ENCODE assay signal across 1 cellular context in the genomic region with DNA sequence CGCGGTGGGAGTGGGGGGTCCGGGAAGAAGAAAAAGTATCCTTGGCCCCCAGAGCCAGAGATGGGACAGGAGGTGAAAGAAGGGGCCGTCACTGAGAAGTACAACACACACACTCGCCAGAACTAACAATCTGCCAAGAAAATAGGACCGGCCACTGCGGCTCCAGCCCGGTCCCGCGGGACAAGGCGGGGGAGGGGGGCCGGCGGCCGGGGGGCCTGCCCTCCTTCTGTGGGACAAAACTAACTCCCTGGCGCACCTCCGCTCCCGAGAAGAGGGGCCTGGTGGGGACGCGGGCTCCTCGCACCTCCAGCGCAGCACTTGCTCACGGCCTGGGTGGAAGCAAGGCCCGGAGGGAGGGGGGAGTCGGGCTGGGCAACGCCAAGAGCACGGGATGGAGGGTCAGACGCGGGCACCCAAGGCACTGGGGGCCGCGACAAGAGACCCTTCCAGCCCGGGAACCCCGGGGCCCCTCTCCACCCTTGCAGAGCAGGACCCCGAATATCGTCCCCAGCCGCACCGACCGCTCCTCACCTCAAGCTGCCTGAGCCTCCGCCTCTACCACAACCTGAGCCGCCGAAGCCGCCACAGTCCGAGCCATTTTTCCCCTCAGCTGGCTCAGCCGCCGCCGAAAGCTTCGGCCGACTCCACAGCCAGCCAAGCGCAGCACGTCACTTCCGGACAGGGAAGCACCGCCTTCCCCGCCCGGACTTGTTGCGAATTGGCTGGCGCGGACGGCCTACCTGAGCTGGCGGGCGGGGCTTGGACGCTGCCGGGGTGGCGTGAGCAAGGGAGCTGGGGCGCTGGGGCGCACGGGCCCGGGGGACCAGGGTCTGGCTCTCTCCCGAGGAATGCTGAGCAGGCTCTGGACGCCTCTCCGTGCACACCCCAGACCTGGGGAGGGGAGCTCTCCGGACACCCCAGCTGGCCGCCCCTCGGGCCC.
A peak's percentile ranks its signal among the peaks of the same experiment; 100 is the strongest.
TF ChIP-seq lines count a peak whose summit lies in the region.

A gene with protein sequence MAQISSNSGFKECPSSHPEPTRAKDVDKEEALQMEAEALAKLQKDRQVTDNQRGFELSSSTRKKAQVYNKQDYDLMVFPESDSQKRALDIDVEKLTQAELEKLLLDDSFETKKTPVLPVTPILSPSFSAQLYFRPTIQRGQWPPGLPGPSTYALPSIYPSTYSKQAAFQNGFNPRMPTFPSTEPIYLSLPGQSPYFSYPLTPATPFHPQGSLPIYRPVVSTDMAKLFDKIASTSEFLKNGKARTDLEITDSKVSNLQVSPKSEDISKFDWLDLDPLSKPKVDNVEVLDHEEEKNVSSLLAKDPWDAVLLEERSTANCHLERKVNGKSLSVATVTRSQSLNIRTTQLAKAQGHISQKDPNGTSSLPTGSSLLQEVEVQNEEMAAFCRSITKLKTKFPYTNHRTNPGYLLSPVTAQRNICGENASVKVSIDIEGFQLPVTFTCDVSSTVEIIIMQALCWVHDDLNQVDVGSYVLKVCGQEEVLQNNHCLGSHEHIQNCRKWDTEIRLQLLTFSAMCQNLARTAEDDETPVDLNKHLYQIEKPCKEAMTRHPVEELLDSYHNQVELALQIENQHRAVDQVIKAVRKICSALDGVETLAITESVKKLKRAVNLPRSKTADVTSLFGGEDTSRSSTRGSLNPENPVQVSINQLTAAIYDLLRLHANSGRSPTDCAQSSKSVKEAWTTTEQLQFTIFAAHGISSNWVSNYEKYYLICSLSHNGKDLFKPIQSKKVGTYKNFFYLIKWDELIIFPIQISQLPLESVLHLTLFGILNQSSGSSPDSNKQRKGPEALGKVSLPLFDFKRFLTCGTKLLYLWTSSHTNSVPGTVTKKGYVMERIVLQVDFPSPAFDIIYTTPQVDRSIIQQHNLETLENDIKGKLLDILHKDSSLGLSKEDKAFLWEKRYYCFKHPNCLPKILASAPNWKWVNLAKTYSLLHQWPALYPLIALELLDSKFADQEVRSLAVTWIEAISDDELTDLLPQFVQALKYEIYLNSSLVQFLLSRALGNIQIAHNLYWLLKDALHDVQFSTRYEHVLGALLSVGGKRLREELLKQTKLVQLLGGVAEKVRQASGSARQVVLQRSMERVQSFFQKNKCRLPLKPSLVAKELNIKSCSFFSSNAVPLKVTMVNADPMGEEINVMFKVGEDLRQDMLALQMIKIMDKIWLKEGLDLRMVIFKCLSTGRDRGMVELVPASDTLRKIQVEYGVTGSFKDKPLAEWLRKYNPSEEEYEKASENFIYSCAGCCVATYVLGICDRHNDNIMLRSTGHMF (N-terminal part only) (minus strand): TSS at position 670 of the 940 bp plus-strand sequence. CDS start 38,245 bp downstream, outside the sequence.

TF ChIP-seq in GM12878, 131 proteins besides CTCF, POLR2A, EP300 and RAD21 (continued from another document and continues in another):
- TF ChIP-seq, protein P1, sequence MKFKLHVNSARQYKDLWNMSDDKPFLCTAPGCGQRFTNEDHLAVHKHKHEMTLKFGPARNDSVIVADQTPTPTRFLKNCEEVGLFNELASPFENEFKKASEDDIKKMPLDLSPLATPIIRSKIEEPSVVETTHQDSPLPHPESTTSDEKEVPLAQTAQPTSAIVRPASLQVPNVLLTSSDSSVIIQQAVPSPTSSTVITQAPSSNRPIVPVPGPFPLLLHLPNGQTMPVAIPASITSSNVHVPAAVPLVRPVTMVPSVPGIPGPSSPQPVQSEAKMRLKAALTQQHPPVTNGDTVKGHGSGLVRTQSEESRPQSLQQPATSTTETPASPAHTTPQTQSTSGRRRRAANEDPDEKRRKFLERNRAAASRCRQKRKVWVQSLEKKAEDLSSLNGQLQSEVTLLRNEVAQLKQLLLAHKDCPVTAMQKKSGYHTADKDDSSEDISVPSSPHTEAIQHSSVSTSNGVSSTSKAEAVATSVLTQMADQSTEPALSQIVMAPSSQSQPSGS (IDR thresholded peaks at IDR 0.05; ENCODE audit: low read length): no peak
- TF ChIP-seq CBFB (IDR thresholded peaks at IDR 0.05; ENCODE audit: low read depth) (peak; percentile 37; the same call in 1 of the 2 replicates), NBN (IDR thresholded peaks at IDR 0.05) (peak; percentile 71; the same call in 1 of the 2 replicates), ZNF274 (IDR thresholded peaks at IDR 0.05; ENCODE audit: insufficient read depth, insufficient read length) (no peak), POLR2AphosphoS5 (IDR thresholded peaks at IDR 0.05; ENCODE audit: low read length) (peak; percentile 88), NR2F1 (conservative IDR thresholded peaks at IDR 0.05) (0 out of 2 replicates have a peak, but pooled peaks have one; percentile 27), DPF2 (IDR thresholded peaks at IDR 0.05) (peak; percentile 44; the same call in 1 of the 2 replicates), TCF7 (IDR thresholded peaks at IDR 0.05; ENCODE audit: borderline replicate concordance) (no peak), GATAD2B (conservative IDR thresholded peaks at IDR 0.05; ENCODE audit: low read depth) (peak; percentile 64; the same call in 1 of the 2 replicates), IRF4 (IDR thresholded peaks at IDR 0.05; ENCODE audit: low read depth, low read length) (no peak), MEF2B (IDR thresholded peaks at IDR 0.05; ENCODE audit: partially characterized antibody, poor library complexity, severe bottlenecking) (peak; percentile 57), HCFC1 (IDR thresholded peaks at IDR 0.05; ENCODE audit: low read length) (no peak), POU2F2 (IDR thresholded peaks at IDR 0.05; ENCODE audit: borderline replicate concordance, low read depth, low read length) (peak; percentile 48; the same call in 1 of the 3 replicates), RUNX3 (IDR thresholded peaks at IDR 0.05; ENCODE audit: low read length) (peak; percentile 40), MEF2A (IDR thresholded peaks at IDR 0.05; ENCODE audit: insufficient read depth, low read depth, low read length) (no peak), CREB1 (IDR thresholded peaks at IDR 0.05; ENCODE audit: low read depth) (peak; percentile 89)
- TF ChIP-seq, protein P2, sequence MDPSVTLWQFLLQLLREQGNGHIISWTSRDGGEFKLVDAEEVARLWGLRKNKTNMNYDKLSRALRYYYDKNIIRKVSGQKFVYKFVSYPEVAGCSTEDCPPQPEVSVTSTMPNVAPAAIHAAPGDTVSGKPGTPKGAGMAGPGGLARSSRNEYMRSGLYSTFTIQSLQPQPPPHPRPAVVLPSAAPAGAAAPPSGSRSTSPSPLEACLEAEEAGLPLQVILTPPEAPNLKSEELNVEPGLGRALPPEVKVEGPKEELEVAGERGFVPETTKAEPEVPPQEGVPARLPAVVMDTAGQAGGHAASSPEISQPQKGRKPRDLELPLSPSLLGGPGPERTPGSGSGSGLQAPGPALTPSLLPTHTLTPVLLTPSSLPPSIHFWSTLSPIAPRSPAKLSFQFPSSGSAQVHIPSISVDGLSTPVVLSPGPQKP (IDR thresholded peaks at IDR 0.05; ENCODE audit: low read depth, low read length): peak; percentile 68; the same call in 1 of the 2 replicates
- TF ChIP-seq, protein P3, sequence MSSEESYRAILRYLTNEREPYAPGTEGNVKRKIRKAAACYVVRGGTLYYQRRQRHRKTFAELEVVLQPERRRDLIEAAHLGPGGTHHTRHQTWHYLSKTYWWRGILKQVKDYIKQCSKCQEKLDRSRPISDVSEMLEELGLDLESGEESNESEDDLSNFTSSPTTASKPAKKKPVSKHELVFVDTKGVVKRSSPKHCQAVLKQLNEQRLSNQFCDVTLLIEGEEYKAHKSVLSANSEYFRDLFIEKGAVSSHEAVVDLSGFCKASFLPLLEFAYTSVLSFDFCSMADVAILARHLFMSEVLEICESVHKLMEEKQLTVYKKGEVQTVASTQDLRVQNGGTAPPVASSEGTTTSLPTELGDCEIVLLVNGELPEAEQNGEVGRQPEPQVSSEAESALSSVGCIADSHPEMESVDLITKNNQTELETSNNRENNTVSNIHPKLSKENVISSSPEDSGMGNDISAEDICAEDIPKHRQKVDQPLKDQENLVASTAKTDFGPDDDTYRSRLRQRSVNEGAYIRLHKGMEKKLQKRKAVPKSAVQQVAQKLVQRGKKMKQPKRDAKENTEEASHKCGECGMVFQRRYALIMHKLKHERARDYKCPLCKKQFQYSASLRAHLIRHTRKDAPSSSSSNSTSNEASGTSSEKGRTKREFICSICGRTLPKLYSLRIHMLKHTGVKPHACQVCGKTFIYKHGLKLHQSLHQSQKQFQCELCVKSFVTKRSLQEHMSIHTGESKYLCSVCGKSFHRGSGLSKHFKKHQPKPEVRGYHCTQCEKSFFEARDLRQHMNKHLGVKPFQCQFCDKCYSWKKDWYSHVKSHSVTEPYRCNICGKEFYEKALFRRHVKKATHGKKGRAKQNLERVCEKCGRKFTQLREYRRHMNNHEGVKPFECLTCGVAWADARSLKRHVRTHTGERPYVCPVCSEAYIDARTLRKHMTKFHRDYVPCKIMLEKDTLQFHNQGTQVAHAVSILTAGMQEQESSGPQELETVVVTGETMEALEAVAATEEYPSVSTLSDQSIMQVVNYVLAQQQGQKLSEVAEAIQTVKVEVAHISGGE (CRISPR knock-in tag; IDR thresholded peaks at IDR 0.05): no peak
- TF ChIP-seq, protein P4, sequence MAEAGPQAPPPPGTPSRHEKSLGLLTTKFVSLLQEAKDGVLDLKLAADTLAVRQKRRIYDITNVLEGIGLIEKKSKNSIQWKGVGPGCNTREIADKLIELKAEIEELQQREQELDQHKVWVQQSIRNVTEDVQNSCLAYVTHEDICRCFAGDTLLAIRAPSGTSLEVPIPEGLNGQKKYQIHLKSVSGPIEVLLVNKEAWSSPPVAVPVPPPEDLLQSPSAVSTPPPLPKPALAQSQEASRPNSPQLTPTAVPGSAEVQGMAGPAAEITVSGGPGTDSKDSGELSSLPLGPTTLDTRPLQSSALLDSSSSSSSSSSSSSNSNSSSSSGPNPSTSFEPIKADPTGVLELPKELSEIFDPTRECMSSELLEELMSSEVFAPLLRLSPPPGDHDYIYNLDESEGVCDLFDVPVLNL (IDR thresholded peaks at IDR 0.05; ENCODE audit: low read depth, low read length): 0 out of 2 replicates have a peak, but pooled peaks have one; percentile 19
- TF ChIP-seq, protein P5, sequence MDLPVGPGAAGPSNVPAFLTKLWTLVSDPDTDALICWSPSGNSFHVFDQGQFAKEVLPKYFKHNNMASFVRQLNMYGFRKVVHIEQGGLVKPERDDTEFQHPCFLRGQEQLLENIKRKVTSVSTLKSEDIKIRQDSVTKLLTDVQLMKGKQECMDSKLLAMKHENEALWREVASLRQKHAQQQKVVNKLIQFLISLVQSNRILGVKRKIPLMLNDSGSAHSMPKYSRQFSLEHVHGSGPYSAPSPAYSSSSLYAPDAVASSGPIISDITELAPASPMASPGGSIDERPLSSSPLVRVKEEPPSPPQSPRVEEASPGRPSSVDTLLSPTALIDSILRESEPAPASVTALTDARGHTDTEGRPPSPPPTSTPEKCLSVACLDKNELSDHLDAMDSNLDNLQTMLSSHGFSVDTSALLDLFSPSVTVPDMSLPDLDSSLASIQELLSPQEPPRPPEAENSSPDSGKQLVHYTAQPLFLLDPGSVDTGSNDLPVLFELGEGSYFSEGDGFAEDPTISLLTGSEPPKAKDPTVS (IDR thresholded peaks at IDR 0.05; ENCODE audit: low read depth, low read length): no peak
- TF ChIP-seq, protein P6, sequence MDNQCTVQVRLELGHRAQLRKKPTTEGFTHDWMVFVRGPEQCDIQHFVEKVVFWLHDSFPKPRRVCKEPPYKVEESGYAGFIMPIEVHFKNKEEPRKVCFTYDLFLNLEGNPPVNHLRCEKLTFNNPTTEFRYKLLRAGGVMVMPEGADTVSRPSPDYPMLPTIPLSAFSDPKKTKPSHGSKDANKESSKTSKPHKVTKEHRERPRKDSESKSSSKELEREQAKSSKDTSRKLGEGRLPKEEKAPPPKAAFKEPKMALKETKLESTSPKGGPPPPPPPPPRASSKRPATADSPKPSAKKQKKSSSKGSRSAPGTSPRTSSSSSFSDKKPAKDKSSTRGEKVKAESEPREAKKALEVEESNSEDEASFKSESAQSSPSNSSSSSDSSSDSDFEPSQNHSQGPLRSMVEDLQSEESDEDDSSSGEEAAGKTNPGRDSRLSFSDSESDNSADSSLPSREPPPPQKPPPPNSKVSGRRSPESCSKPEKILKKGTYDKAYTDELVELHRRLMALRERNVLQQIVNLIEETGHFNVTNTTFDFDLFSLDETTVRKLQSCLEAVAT (IDR thresholded peaks at IDR 0.05): no peak
- TF ChIP-seq, protein P7, sequence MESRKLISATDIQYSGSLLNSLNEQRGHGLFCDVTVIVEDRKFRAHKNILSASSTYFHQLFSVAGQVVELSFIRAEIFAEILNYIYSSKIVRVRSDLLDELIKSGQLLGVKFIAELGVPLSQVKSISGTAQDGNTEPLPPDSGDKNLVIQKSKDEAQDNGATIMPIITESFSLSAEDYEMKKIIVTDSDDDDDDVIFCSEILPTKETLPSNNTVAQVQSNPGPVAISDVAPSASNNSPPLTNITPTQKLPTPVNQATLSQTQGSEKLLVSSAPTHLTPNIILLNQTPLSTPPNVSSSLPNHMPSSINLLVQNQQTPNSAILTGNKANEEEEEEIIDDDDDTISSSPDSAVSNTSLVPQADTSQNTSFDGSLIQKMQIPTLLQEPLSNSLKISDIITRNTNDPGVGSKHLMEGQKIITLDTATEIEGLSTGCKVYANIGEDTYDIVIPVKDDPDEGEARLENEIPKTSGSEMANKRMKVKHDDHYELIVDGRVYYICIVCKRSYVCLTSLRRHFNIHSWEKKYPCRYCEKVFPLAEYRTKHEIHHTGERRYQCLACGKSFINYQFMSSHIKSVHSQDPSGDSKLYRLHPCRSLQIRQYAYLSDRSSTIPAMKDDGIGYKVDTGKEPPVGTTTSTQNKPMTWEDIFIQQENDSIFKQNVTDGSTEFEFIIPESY (IDR thresholded peaks at IDR 0.05): no peak
- TF ChIP-seq, protein P8, sequence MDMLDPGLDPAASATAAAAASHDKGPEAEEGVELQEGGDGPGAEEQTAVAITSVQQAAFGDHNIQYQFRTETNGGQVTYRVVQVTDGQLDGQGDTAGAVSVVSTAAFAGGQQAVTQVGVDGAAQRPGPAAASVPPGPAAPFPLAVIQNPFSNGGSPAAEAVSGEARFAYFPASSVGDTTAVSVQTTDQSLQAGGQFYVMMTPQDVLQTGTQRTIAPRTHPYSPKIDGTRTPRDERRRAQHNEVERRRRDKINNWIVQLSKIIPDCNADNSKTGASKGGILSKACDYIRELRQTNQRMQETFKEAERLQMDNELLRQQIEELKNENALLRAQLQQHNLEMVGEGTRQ (IDR thresholded peaks at IDR 0.05; ENCODE audit: borderline replicate concordance, low read depth, low read length): no peak
- TF ChIP-seq, protein P9, sequence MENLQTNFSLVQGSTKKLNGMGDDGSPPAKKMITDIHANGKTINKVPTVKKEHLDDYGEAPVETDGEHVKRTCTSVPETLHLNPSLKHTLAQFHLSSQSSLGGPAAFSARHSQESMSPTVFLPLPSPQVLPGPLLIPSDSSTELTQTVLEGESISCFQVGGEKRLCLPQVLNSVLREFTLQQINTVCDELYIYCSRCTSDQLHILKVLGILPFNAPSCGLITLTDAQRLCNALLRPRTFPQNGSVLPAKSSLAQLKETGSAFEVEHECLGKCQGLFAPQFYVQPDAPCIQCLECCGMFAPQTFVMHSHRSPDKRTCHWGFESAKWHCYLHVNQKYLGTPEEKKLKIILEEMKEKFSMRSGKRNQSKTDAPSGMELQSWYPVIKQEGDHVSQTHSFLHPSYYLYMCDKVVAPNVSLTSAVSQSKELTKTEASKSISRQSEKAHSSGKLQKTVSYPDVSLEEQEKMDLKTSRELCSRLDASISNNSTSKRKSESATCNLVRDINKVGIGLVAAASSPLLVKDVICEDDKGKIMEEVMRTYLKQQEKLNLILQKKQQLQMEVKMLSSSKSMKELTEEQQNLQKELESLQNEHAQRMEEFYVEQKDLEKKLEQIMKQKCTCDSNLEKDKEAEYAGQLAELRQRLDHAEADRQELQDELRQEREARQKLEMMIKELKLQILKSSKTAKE (IDR thresholded peaks at IDR 0.05; ENCODE audit: low read depth, poor library complexity, severe bottlenecking): no peak
- TF ChIP-seq, protein P10, sequence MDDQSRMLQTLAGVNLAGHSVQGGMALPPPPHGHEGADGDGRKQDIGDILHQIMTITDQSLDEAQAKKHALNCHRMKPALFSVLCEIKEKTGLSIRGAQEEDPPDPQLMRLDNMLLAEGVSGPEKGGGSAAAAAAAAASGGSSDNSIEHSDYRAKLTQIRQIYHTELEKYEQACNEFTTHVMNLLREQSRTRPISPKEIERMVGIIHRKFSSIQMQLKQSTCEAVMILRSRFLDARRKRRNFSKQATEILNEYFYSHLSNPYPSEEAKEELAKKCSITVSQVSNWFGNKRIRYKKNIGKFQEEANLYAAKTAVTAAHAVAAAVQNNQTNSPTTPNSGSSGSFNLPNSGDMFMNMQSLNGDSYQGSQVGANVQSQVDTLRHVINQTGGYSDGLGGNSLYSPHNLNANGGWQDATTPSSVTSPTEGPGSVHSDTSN (IDR thresholded peaks at IDR 0.05; ENCODE audit: insufficient replicate concordance, low read depth, low read length): no peak
